3 cellular contexts compared by ENCODE assay signal in the genomic region with DNA sequence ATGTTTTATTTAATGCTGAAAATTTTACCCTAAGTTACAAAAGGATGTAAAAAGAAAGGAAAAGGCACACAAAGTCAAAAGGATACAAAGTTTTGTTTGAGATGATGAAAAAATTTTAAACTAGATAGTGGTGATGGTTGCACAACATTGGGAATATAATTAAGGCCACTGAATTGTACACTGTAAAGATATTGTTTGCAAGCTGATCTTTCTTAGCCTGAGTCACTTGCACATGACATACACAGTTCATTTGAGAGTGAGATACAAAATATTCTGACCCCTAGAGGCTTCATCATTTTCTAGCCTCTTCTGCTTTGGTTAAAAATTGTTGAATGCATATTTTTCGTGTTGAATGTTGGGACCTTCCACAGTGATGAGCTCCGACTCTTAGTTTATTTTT.
TF ChIP-seq lines count a peak whose summit lies in the region.

No MANE protein-coding gene starts in this region.

TF ChIP-seq in SK-N-SH treated with all-trans-retinoic acid at 6 μM for 48 hours, 23 proteins besides CTCF, POLR2A, EP300 and RAD21:
- TF ChIP-seq ARNTL (CRISPR knock-in tag; IDR thresholded peaks at IDR 0.05; ENCODE audit: borderline replicate concordance, low read depth) (no peak), OSR1 (CRISPR knock-in tag; IDR thresholded peaks at IDR 0.05) (no peak), ZFP3 (CRISPR knock-in tag; IDR thresholded peaks at IDR 0.05) (no peak)

TF ChIP-seq in SK-N-SH, 30 proteins besides CTCF, POLR2A, EP300 and RAD21:
- TF ChIP-seq, protein P1, sequence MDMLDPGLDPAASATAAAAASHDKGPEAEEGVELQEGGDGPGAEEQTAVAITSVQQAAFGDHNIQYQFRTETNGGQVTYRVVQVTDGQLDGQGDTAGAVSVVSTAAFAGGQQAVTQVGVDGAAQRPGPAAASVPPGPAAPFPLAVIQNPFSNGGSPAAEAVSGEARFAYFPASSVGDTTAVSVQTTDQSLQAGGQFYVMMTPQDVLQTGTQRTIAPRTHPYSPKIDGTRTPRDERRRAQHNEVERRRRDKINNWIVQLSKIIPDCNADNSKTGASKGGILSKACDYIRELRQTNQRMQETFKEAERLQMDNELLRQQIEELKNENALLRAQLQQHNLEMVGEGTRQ (IDR thresholded peaks at IDR 0.05; ENCODE audit: borderline replicate concordance, low read depth, low read length), result no peak
- TF ChIP-seq RCOR1 (IDR thresholded peaks at IDR 0.05; ENCODE audit: low read length) (no peak), SIN3A (IDR thresholded peaks at IDR 0.05; ENCODE audit: borderline replicate concordance, low read depth, low read length) (no peak), SMC3 (IDR thresholded peaks at IDR 0.05; ENCODE audit: low read depth, low read length) (no peak), FOXM1 (IDR thresholded peaks at IDR 0.05; ENCODE audit: low read depth) (no peak), NFIC (IDR thresholded peaks at IDR 0.05; ENCODE audit: borderline replicate concordance) (no peak), RFX5 (IDR thresholded peaks at IDR 0.05; ENCODE audit: low read length) (no peak), RXRA (IDR thresholded peaks at IDR 0.05; ENCODE audit: borderline replicate concordance, low read depth) (no peak), NRF1 (IDR thresholded peaks at IDR 0.05; ENCODE audit: low read depth, low read length) (no peak), GABPA (IDR thresholded peaks at IDR 0.05; ENCODE audit: low read depth) (no peak), MXI1 (IDR thresholded peaks at IDR 0.05; ENCODE audit: low read depth, low read length) (no peak), JUND (IDR thresholded peaks at IDR 0.05) (no peak), TAF1 (IDR thresholded peaks at IDR 0.05; ENCODE audit: borderline replicate concordance, low read depth, low read length) (no peak), GATA2 (CRISPR knock-in tag; IDR thresholded peaks at IDR 0.05) (no peak), FOXJ3 (CRISPR knock-in tag; IDR thresholded peaks at IDR 0.05) (no peak)
- TF ChIP-seq, protein P2, sequence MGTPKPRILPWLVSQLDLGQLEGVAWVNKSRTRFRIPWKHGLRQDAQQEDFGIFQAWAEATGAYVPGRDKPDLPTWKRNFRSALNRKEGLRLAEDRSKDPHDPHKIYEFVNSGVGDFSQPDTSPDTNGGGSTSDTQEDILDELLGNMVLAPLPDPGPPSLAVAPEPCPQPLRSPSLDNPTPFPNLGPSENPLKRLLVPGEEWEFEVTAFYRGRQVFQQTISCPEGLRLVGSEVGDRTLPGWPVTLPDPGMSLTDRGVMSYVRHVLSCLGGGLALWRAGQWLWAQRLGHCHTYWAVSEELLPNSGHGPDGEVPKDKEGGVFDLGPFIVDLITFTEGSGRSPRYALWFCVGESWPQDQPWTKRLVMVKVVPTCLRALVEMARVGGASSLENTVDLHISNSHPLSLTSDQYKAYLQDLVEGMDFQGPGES (IDR thresholded peaks at IDR 0.05; ENCODE audit: low read depth, low read length), result no peak

TF ChIP-seq in GM12878, 131 proteins besides CTCF, POLR2A, EP300 and RAD21:
- TF ChIP-seq IKZF2 (IDR thresholded peaks at IDR 0.05) (no peak), FOS (IDR thresholded peaks at IDR 0.05; ENCODE audit: borderline replicate concordance, extremely low read depth, insufficient read length) (no peak)
TF ChIP-seq in GM12878: peak in this region for 0.
